ENCODE assay signal across 30 cellular contexts in genomic region chrX:108275732-108276131, GRCh38.
"Had no signal": no experiment of that assay in that cellular context is flagged by ENCODE, and none has a peak within 500 bp of the region (broad histone marks: within the 10 kb centered on the region; RNA-seq: fewer than 3 reads in every experiment).

No MANE protein-coding gene starts in this region.

- H3K4me1 ChIP-seq: lower lobe of right lung, pancreas, prostate gland, spleen, testis, transverse colon, upper lobe of left lung, vagina had no signal

- H3K4me3 Mint-ChIP-seq: immature natural killer cell; naive thymus-derived CD4-positive, alpha-beta T cell; nephron; neural crest cell; stimulated activated effector memory CD8-positive, alpha-beta T cell treated with anti-CD3 and anti-CD28 coated beads, Interleukin-12 subunit alpha, Interleukin-12 subunit beta, amount 100 ng/mL, for 72 hours; stimulated activated naive CD8-positive, alpha-beta T cell treated with anti-CD3 and anti-CD28 coated beads, Interleukin-15, Interleukin-2, amounts not matched to agents 100 ng/mL and 50 ng/mL, for 24 hours had no signal

- H3K27ac Mint-ChIP-seq: immature natural killer cell; naive thymus-derived CD4-positive, alpha-beta T cell; stimulated activated effector memory CD8-positive, alpha-beta T cell treated with anti-CD3 and anti-CD28 coated beads, Interleukin-12 subunit alpha, Interleukin-12 subunit beta, amount 100 ng/mL, for 72 hours; stimulated activated naive CD8-positive, alpha-beta T cell treated with anti-CD3 and anti-CD28 coated beads, Interleukin-15, Interleukin-2, amounts not matched to agents 100 ng/mL and 50 ng/mL, for 24 hours had no signal

- H3K4me3 ChIP-seq: lower lobe of right lung, mucosa of descending colon, pancreas, prostate gland, sigmoid colon, spleen, testis, thyroid gland, transverse colon, upper lobe of left lung, vagina had no signal

- H3K4me1 Mint-ChIP-seq: naive thymus-derived CD4-positive, alpha-beta T cell; neural crest cell; stimulated activated effector memory CD8-positive, alpha-beta T cell treated with anti-CD3 and anti-CD28 coated beads, Interleukin-12 subunit alpha, Interleukin-12 subunit beta, amount 100 ng/mL, for 72 hours had no signal

- DNase-seq: hypothalamus; immature natural killer cell; kidney; left ventricle myocardium superior; lower lobe of right lung; midbrain; mucosa of descending colon; naive thymus-derived CD4-positive, alpha-beta T cell; nucleus accumbens; pancreas; posterior cingulate gyrus; retina; right cardiac atrium; sigmoid colon; small intestine; spleen; stimulated activated CD4-positive, alpha-beta T cell treated with anti-CD3 and anti-CD28 coated beads, Interleukin-4, amount 100 ng/mL, for 24 hours; stimulated activated naive CD4-positive, alpha-beta T cell; substantia nigra; testis; thyroid gland; transverse colon; upper lobe of left lung had no signal

- FAIRE-seq: islet of Langerhans, kidney, small intestine had no signal

- H3K36me3 Mint-ChIP-seq: immature natural killer cell; naive thymus-derived CD4-positive, alpha-beta T cell; stimulated activated effector memory CD8-positive, alpha-beta T cell treated with anti-CD3 and anti-CD28 coated beads, Interleukin-12 subunit alpha, Interleukin-12 subunit beta, amount 100 ng/mL, for 72 hours had no signal

- H3K27me3 ChIP-seq: sigmoid colon, testis, thyroid gland, transverse colon, upper lobe of left lung, vagina had no signal

- H3K36me3 ChIP-seq: lower lobe of right lung, pancreas, prostate gland, sigmoid colon, spleen, thyroid gland, transverse colon, upper lobe of left lung, vagina had no signal

- H3K9me3 Mint-ChIP-seq: immature natural killer cell; stimulated activated effector memory CD8-positive, alpha-beta T cell treated with anti-CD3 and anti-CD28 coated beads, Interleukin-12 subunit alpha, Interleukin-12 subunit beta, amount 100 ng/mL, for 72 hours; stimulated activated naive CD8-positive, alpha-beta T cell treated with anti-CD3 and anti-CD28 coated beads, Interleukin-15, Interleukin-2, amounts not matched to agents 100 ng/mL and 50 ng/mL, for 24 hours had no signal

- H3K27me3 Mint-ChIP-seq: stimulated activated naive CD8-positive, alpha-beta T cell treated with anti-CD3 and anti-CD28 coated beads, Interleukin-15, Interleukin-2, amounts not matched to agents 100 ng/mL and 50 ng/mL, for 24 hours had no signal

- ATAC-seq: left ventricle myocardium superior; lower lobe of right lung; mucosa of descending colon; naive thymus-derived CD4-positive, alpha-beta T cell; pancreas; right cardiac atrium; stimulated activated effector memory CD8-positive, alpha-beta T cell treated with anti-CD3 and anti-CD28 coated beads, Interleukin-12 subunit alpha, Interleukin-12 subunit beta, amount 100 ng/mL, for 72 hours had no signal

- H3K27ac ChIP-seq: lower lobe of right lung, pancreas, prostate gland, spleen, testis, thyroid gland, transverse colon, upper lobe of left lung, vagina had no signal

- H3K9me3 ChIP-seq: lower lobe of right lung, mucosa of descending colon, pancreas, prostate gland, sigmoid colon, spleen, testis, thyroid gland, transverse colon, upper lobe of left lung, vagina had no signal
